Comparison of ENCODE assay signal across 19 cellular contexts in the genomic region with DNA sequence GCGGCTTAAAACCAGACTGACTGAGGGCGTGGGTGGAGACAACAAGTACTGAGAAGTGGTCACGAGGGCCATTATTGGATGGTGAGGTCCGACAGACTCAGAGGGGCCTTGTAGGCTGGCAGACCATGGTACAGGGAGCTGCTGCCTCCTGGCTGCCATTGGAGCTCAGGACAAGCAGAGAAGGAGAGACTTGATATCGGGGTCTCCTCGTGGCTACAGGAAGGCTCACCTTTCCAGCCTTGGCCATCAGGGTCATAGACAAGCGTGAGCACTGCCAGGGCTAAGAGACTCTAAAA. TPM values are rescaled to one million over a fixed set of nuclear protein-coding genes. Genes with fewer than 3 reads are reported as not detected.
DNase-seq lines count a peak whose midpoint lies in the region; ATAC-seq and TF ChIP-seq lines count a peak whose summit lies in the region.
"Had no signal": no experiment of that assay in that cellular context is flagged by ENCODE, and none has a peak within 500 bp of the region (broad histone marks: within the 10 kb centered on the region; RNA-seq: fewer than 3 reads in every experiment).

No MANE protein-coding gene starts in this region.

- DNase-seq in NCI-H82 (lab: John Stamatoyannopoulos, UW) (peak; percentile 20), NCI-H82 treated with DMSO at 0.1 percent for 48 hours (lab: John Stamatoyannopoulos, UW; ENCODE audit: unreplicated experiment) (no peak), astrocyte of the spinal cord (ENCODE audit: low read depth, low spot score) (no peak), glutamatergic neuron (no peak), Right ventricle myocardium inferior (ENCODE audit: missing footprints) (no peak)
- DNase-seq in activated T-helper 1 cell treated with anti-CD3 and anti-CD28 coated beads, Interleukin-12 subunit alpha, Interleukin-12 subunit beta, Interleukin-2, Interleukin-4 antibody, amounts not matched to agents 30 ng/mL and 10 ng/mL and 1 ng/mL, durations not matched to agents 14 hours and 24 hours and 36 hours (ENCODE audit: low spot score), result no peak
- DNase-seq in activated CD4-positive, alpha-beta memory T cell treated with anti-CD3 and anti-CD28 coated beads, Interleukin-2, amount 10 ng/mL, durations not matched to agents 7 days and 5 days, result no peak
- DNase-seq: 8988T, COR-L47, DMS53, Karpas-422, MM.1S, NCI-H1105 treated with DMSO at 0.1 percent for 48 hours, NCI-H187, NCI-H446, NCI-H748 treated with DMSO at 0.1 percent for 48 hours, Peyer's patch, SHP77 had no signal

- in situ Hi-C loops in astrocyte of the spinal cord (cut with HindIII; ENCODE audit: low sequenced_read_pairs), result no loop called here

- ATAC-seq in HG03045 (IDR thresholded peaks at IDR 0.05; ENCODE audit: unreplicated experiment) (no peak), Right ventricle myocardium inferior (no peak)

- H3K9me3 Mint-ChIP-seq in glutamatergic neuron (ENCODE audit: unreplicated experiment), result peaks cover 7% of the 10 kb centered on the region
- no peaks in the 10 kb centered on the region for H3K9me3 Mint-ChIP-seq in activated T-helper 1 cell treated with anti-CD3 and anti-CD28 coated beads, Interleukin-12 subunit alpha, Interleukin-12 subunit beta, Interleukin-2, Interleukin-4 antibody, amounts not matched to agents 30 ng/mL and 10 ng/mL and 1 ng/mL, durations not matched to agents 14 hours and 24 hours and 36 hours
- no peaks in the 10 kb centered on the region for H3K9me3 Mint-ChIP-seq in activated CD4-positive, alpha-beta memory T cell treated with anti-CD3 and anti-CD28 coated beads, Interleukin-2, amount 10 ng/mL, durations not matched to agents 7 days and 5 days

- peaks cover 5% of the 10 kb centered on the region for H3K27me3 Mint-ChIP-seq in glutamatergic neuron (ENCODE audit: unreplicated experiment)
- no peaks in the 10 kb centered on the region for H3K27me3 Mint-ChIP-seq in activated T-helper 1 cell treated with anti-CD3 and anti-CD28 coated beads, Interleukin-12 subunit alpha, Interleukin-12 subunit beta, Interleukin-2, Interleukin-4 antibody, amounts not matched to agents 30 ng/mL and 10 ng/mL and 1 ng/mL, durations not matched to agents 14 hours and 24 hours and 36 hours (ENCODE audit: insufficient read depth)
- no peaks in the 10 kb centered on the region for H3K27me3 Mint-ChIP-seq in activated CD4-positive, alpha-beta memory T cell treated with anti-CD3 and anti-CD28 coated beads, Interleukin-2, amount 10 ng/mL, durations not matched to agents 7 days and 5 days

- TF ChIP-seq CTCF in astrocyte of the spinal cord (IDR thresholded peaks at IDR 0.05; ENCODE audit: low read depth, low read length) (peak; percentile 6), glutamatergic neuron (IDR thresholded peaks at IDR 0.05; ENCODE audit: partially characterized antibody, unreplicated experiment) (no peak)

- intact Hi-C loops in activated T-helper 1 cell treated with anti-CD3 and anti-CD28 coated beads, Interleukin-12 subunit alpha, Interleukin-12 subunit beta, Interleukin-2, Interleukin-4 antibody, amounts not matched to agents 30 ng/mL and 10 ng/mL and 1 ng/mL, durations not matched to agents 14 hours and 24 hours and 36 hours (cut with micrococcal nuclease), result no loop called here
- intact Hi-C loops in Right ventricle myocardium inferior (cut with DNase I), result no loop called here

- peaks cover 6% of the 10 kb centered on the region for H3K36me3 Mint-ChIP-seq in glutamatergic neuron (ENCODE audit: unreplicated experiment)
- H3K36me3 Mint-ChIP-seq in activated T-helper 1 cell treated with anti-CD3 and anti-CD28 coated beads, Interleukin-12 subunit alpha, Interleukin-12 subunit beta, Interleukin-2, Interleukin-4 antibody, amounts not matched to agents 30 ng/mL and 10 ng/mL and 1 ng/mL, durations not matched to agents 14 hours and 24 hours and 36 hours (ENCODE audit: low read depth), result no peaks in the 10 kb centered on the region
- no peaks in the 10 kb centered on the region for H3K36me3 Mint-ChIP-seq in activated CD4-positive, alpha-beta memory T cell treated with anti-CD3 and anti-CD28 coated beads, Interleukin-2, amount 10 ng/mL, durations not matched to agents 7 days and 5 days (ENCODE audit: low read depth)

- peak overlapping the region; percentile 35 for H3K27ac Mint-ChIP-seq in glutamatergic neuron (ENCODE audit: unreplicated experiment)
- H3K27ac Mint-ChIP-seq in activated T-helper 1 cell treated with anti-CD3 and anti-CD28 coated beads, Interleukin-12 subunit alpha, Interleukin-12 subunit beta, Interleukin-2, Interleukin-4 antibody, amounts not matched to agents 30 ng/mL and 10 ng/mL and 1 ng/mL, durations not matched to agents 14 hours and 24 hours and 36 hours, result no peak overlapping the region
- H3K27ac Mint-ChIP-seq in activated CD4-positive, alpha-beta memory T cell treated with anti-CD3 and anti-CD28 coated beads, Interleukin-2, amount 10 ng/mL, durations not matched to agents 7 days and 5 days, result no peak overlapping the region

- H3K4me1 Mint-ChIP-seq in glutamatergic neuron (ENCODE audit: low read depth, unreplicated experiment), result peaks cover 12% of the 10 kb centered on the region
- no peaks in the 10 kb centered on the region for H3K4me1 Mint-ChIP-seq in activated T-helper 1 cell treated with anti-CD3 and anti-CD28 coated beads, Interleukin-12 subunit alpha, Interleukin-12 subunit beta, Interleukin-2, Interleukin-4 antibody, amounts not matched to agents 30 ng/mL and 10 ng/mL and 1 ng/mL, durations not matched to agents 14 hours and 24 hours and 36 hours (ENCODE audit: low read depth)
- H3K4me1 Mint-ChIP-seq in activated CD4-positive, alpha-beta memory T cell treated with anti-CD3 and anti-CD28 coated beads, Interleukin-2, amount 10 ng/mL, durations not matched to agents 7 days and 5 days, result peaks cover 4% of the 10 kb centered on the region

- peak overlapping the region; percentile 39 for H3K4me3 Mint-ChIP-seq in glutamatergic neuron (ENCODE audit: unreplicated experiment)
- H3K4me3 Mint-ChIP-seq in activated T-helper 1 cell treated with anti-CD3 and anti-CD28 coated beads, Interleukin-12 subunit alpha, Interleukin-12 subunit beta, Interleukin-2, Interleukin-4 antibody, amounts not matched to agents 30 ng/mL and 10 ng/mL and 1 ng/mL, durations not matched to agents 14 hours and 24 hours and 36 hours, result no peak overlapping the region
- H3K4me3 Mint-ChIP-seq in activated CD4-positive, alpha-beta memory T cell treated with anti-CD3 and anti-CD28 coated beads, Interleukin-2, amount 10 ng/mL, durations not matched to agents 7 days and 5 days, result no peak overlapping the region

- POLR2A ChIA-PET in activated CD4-positive, alpha-beta memory T cell treated with anti-CD3 and anti-CD28 coated beads, Interleukin-2, amount 10 ng/mL, durations not matched to agents 7 days and 5 days (lab: Charles Lee), result no interaction called here

- CTCF ChIA-PET in activated CD4-positive, alpha-beta memory T cell treated with anti-CD3 and anti-CD28 coated beads, Interleukin-2, amount 10 ng/mL, durations not matched to agents 7 days and 5 days (lab: Charles Lee), result no interaction called here

- no peak overlapping the region for H3K4me3 ChIP-seq in astrocyte of the spinal cord (ENCODE audit: low read depth, low read length)
- H3K4me3 ChIP-seq: Peyer's patch had no signal

RNA-seq across cellular contexts. Expression of a gene that starts 54.2 kb away (rescaled TPM):
- 211 TPM for total RNA-seq in glutamatergic neuron (ENCODE audit: unreplicated experiment)
- total RNA-seq in activated T-helper 1 cell treated with anti-CD3 and anti-CD28 coated beads, Interleukin-12 subunit alpha, Interleukin-12 subunit beta, Interleukin-2, Interleukin-4 antibody, amounts not matched to agents 30 ng/mL and 10 ng/mL and 1 ng/mL, durations not matched to agents 14 hours and 24 hours and 36 hours, result 75.8 and 80.2 TPM in 2 replicates
- 10 to 100 TPM; 36.7 to 47.0 TPM for total RNA-seq in activated CD4-positive, alpha-beta memory T cell treated with anti-CD3 and anti-CD28 coated beads, Interleukin-2, amount 10 ng/mL, durations not matched to agents 7 days and 5 days
- total RNA-seq in Right ventricle myocardium inferior, result 51.9 TPM
